Comparison of ENCODE assay signal across 1 cellular context in genomic region chr7:29484280-29484679, GRCh38.
TF ChIP-seq lines count a peak whose summit lies in the region.

No MANE protein-coding gene starts in this region.

TF ChIP-seq in HepG2, 621 proteins besides CTCF, POLR2A, EP300 and RAD21 (continued from another document):
- TF ChIP-seq, protein P1, sequence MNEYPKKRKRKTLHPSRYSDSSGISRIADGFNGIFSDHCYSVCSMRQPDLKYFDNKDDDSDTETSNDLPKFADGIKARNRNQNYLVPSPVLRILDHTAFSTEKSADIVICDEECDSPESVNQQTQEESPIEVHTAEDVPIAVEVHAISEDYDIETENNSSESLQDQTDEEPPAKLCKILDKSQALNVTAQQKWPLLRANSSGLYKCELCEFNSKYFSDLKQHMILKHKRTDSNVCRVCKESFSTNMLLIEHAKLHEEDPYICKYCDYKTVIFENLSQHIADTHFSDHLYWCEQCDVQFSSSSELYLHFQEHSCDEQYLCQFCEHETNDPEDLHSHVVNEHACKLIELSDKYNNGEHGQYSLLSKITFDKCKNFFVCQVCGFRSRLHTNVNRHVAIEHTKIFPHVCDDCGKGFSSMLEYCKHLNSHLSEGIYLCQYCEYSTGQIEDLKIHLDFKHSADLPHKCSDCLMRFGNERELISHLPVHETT (CRISPR knock-in tag; conservative IDR thresholded peaks at IDR 0.05) = no peak
